8 cellular contexts compared by ENCODE assay signal in genomic region chr3:97821413-97821809, GRCh38.
A peak's percentile ranks its signal among the peaks of the same experiment; 100 is the strongest.
DNase-seq lines count a peak whose midpoint lies in the region; ATAC-seq and TF ChIP-seq lines count a peak whose summit lies in the region.

No MANE protein-coding gene starts in this region.

- H3K27ac ChIP-seq in parathyroid adenoma = peak overlapping the region; percentile 29

- no peak overlapping the region for H3K9ac ChIP-seq in parathyroid adenoma

- intact Hi-C loops in head of caudate nucleus (cut with DNase I) = loop anchor here (5.0 to 10.0 kb wide), 2 partner anchors 53 to 151 kb away; partner anchors contain the start of gene RIOX2

- no peaks in the 10 kb centered on the region for H3K79me2 ChIP-seq in parathyroid adenoma

- no peaks in the 10 kb centered on the region for H3K9me3 ChIP-seq in parathyroid adenoma (ENCODE audit: control insufficient read depth, low read length)

- DNase-seq in NCI-H510A treated with DMSO at 0.1 percent for 48 hours (lab: John Stamatoyannopoulos, UW) = peak; percentile 35
- DNase-seq in NCI-H510A (lab: John Stamatoyannopoulos, UW) = no peak
- peak; percentile 87 to 91 for DNase-seq in NCI-H524 (lab: John Stamatoyannopoulos, UW)
- DNase-seq in activated gamma-delta T cell (lab: John Stamatoyannopoulos, UW) = peak; percentile 24
- DNase-seq in head of caudate nucleus = peak in 40 of 42 donors; percentile 21 to 76 (median 55)
- no peak for DNase-seq in NCI-H1694 (lab: John Stamatoyannopoulos, UW)

- peak; percentile 46 for ATAC-seq in HG02678 (IDR thresholded peaks at IDR 0.05; ENCODE audit: unreplicated experiment)

- H3K36me3 ChIP-seq in parathyroid adenoma (ENCODE audit: control insufficient read depth, insufficient read depth, low read length) = no peaks in the 10 kb centered on the region

- H3K27me3 ChIP-seq in parathyroid adenoma (ENCODE audit: control insufficient read depth, insufficient read depth, low read length) = no peaks in the 10 kb centered on the region

- H3K4me3 ChIP-seq in parathyroid adenoma (ENCODE audit: low read depth, low read length) = peak overlapping the region; percentile 81

- H3K4me2 ChIP-seq in parathyroid adenoma (ENCODE audit: low read length) = peak overlapping the region; percentile 71

- no peaks in the 10 kb centered on the region for H3K4me1 ChIP-seq in parathyroid adenoma

- H2AFZ ChIP-seq in parathyroid adenoma = peak overlapping the region; percentile 96

- no peak for TF ChIP-seq CTCF in parathyroid adenoma (IDR thresholded peaks at IDR 0.05)

Comparison
In these comparisons a context has a peak if more than half of its experiments do, and no peak if none do; other contexts are left out.
1. DNase-seq: peak in NCI-H510A treated with DMSO at 0.1 percent for 48 hours (single experiment), NCI-H524 (2 of 2), activated gamma-delta T cell (single experiment) and head of caudate nucleus (40 of 42); none in NCI-H510A (single experiment) and NCI-H1694 (single experiment).